8 cellular contexts compared by ENCODE assay signal in genomic region chr6:142927274-142927586, GRCh38. TPM values are rescaled to one million over a fixed set of nuclear protein-coding genes. Genes with fewer than 3 reads are reported as not detected.
A peak's percentile ranks its signal among the peaks of the same experiment; 100 is the strongest.
DNase-seq lines count a peak whose midpoint lies in the region; ATAC-seq, FAIRE-seq and TF ChIP-seq lines count a peak whose summit lies in the region.

No MANE protein-coding gene starts in this region.

- no peaks in the 10 kb centered on the region for H3K36me3 ChIP-seq in CD8-positive, alpha-beta memory T cell (ENCODE audit: insufficient read depth, low read length)
- H3K36me3 ChIP-seq in PC-9 (ENCODE audit: low read depth) (no peaks in the 10 kb centered on the region), endothelial cell of umbilical vein (ENCODE audit: control insufficient read depth in 2 of 2, extremely low read depth in 1 of 2, insufficient read depth in 2 of 2, low read length in 2 of 2) (no peaks in the 10 kb centered on the region), neuron (ENCODE audit: insufficient read depth, low read length) (no peaks in the 10 kb centered on the region)

- H3K27me3 Mint-ChIP-seq in CD8-positive, alpha-beta memory T cell = no peaks in the 10 kb centered on the region

- peaks cover 20% of the 10 kb centered on the region for H3K79me2 ChIP-seq in PC-9 (ENCODE audit: low read depth)
- H3K79me2 ChIP-seq in endothelial cell of umbilical vein (ENCODE audit: control insufficient read depth, insufficient read depth, low read length) = no peaks in the 10 kb centered on the region

- CTCF ChIA-PET in CD8-positive, alpha-beta memory T cell (lab: Charles Lee) = interaction anchor here (1.1 to 3.8 kb wide), 9 partner anchors 8 to 235 kb away, joined by 3 to 26 read pairs (median 7); no protein-coding TSS in a partner anchor
- CTCF ChIA-PET in PC-9 (lab: Charles Lee) (no interaction called here), endothelial cell of umbilical vein (lab: Charles Lee) (interaction anchor here (1.2 to 2.8 kb wide), 4 partner anchors 16 to 499 kb away, joined by 3 to 13 read pairs (median 6); no protein-coding TSS in a partner anchor)

- TF ChIP-seq CTCF in PC-9 (conservative IDR thresholded peaks at IDR 0.05) (no peak), endothelial cell of umbilical vein (IDR thresholded peaks at IDR 0.05; ENCODE audit: extremely low read depth in 1 of 2, insufficient read depth in 1 of 2, low read depth in 1 of 2, low read length in 2 of 2) (no peak)

- peak overlapping the region; percentile 89 to 98 (median 94) for H3K4me3 Mint-ChIP-seq in CD8-positive, alpha-beta memory T cell

- TSS peak; percentile 52 for BruUV-seq in PC-9 (replicated peaks; lab: Mats Ljungman, UMichigan)
- TSS peak; percentile 60 for BruUV-seq in endothelial cell of umbilical vein (replicated peaks; lab: Mats Ljungman, UMichigan)

- H3K27ac Mint-ChIP-seq in CD8-positive, alpha-beta memory T cell = peak overlapping the region; percentile 93 to 100 (median 98)

- intact Hi-C loops in PC-9 (cut with micrococcal nuclease; ENCODE audit: unreplicated experiment) (no loop called here), endothelial cell of umbilical vein (cut with micrococcal nuclease) (loop anchor here (1.0 kb wide), 1 partner anchor 19 kb away; no protein-coding TSS in a partner anchor)

- H3K4me1 Mint-ChIP-seq in CD8-positive, alpha-beta memory T cell = peaks cover 58 to 76% (median 71%) of the 10 kb centered on the region in 3 donors

- no peak overlapping the region for H2AFZ ChIP-seq in PC-9
- peak overlapping the region; percentile 35 for H2AFZ ChIP-seq in endothelial cell of umbilical vein (ENCODE audit: low read depth, low read length)
- H2AFZ ChIP-seq in neuron (ENCODE audit: low read depth, low read length) = peak overlapping the region; percentile 82

- no peaks in the 10 kb centered on the region for H3K9me3 Mint-ChIP-seq in CD8-positive, alpha-beta memory T cell

- FAIRE-seq in endothelial cell of umbilical vein (lab: Jason Lieb, UNC) (no peak), GM12891 (lab: Jason Lieb, UNC) (no peak)

- no peaks in the 10 kb centered on the region for H3K27me3 ChIP-seq in CD8-positive, alpha-beta memory T cell (ENCODE audit: insufficient read depth, low read length, poor library complexity, severe bottlenecking)
- no peaks in the 10 kb centered on the region for H3K27me3 ChIP-seq in PC-9 (ENCODE audit: insufficient read depth, low read depth)
- no peaks in the 10 kb centered on the region for H3K27me3 ChIP-seq in endothelial cell of umbilical vein (ENCODE audit: control insufficient read depth in 2 of 2, insufficient read depth in 2 of 2, low read length in 2 of 2)
- H3K27me3 ChIP-seq in neuron (ENCODE audit: insufficient read depth, low read length) = no peaks in the 10 kb centered on the region

- H3K27ac ChIP-seq in CD8-positive, alpha-beta memory T cell (ENCODE audit: low read depth, low read length) = peak overlapping the region; percentile 97
- H3K27ac ChIP-seq in PC-9 (no peak overlapping the region), endothelial cell of umbilical vein (ENCODE audit: insufficient read depth, low read depth, low read length) (peak overlapping the region; percentile 79)

- peaks cover 58% of the 10 kb centered on the region for H3K4me1 ChIP-seq in CD8-positive, alpha-beta memory T cell (ENCODE audit: insufficient read depth, low read length)
- H3K4me1 ChIP-seq in PC-9 (replicated peaks; ENCODE audit: insufficient read depth) (peaks cover 10% of the 10 kb centered on the region; the same call in 1 of the 2 replicates), endothelial cell of umbilical vein (ENCODE audit: control insufficient read depth, extremely low read depth, insufficient read depth, low read length) (peaks cover 16% of the 10 kb centered on the region), neuron (ENCODE audit: insufficient read depth, low read length) (peaks cover 9% of the 10 kb centered on the region)

- no peak for TF ChIP-seq POLR2A in endothelial cell of umbilical vein (IDR thresholded peaks at IDR 0.05; ENCODE audit: low read depth, low read length)
- TF ChIP-seq POLR2A in GM12891 (IDR thresholded peaks at IDR 0.05; ENCODE audit: low read depth, low read length) = no peak

- peak overlapping the region; percentile 92 for H3K4me3 ChIP-seq in CD8-positive, alpha-beta memory T cell (ENCODE audit: low read length)
- H3K4me3 ChIP-seq in PC-9 (peak overlapping the region; percentile 49; the same call in 1 of the 2 replicates), endothelial cell of umbilical vein (replicated peaks in 1 of 3; ENCODE audit: insufficient read depth in 1 of 3, low read depth in 1 of 3, low read length in 3 of 3) (peak overlapping the region; percentile 47 to 76 (median 60)), neuron (ENCODE audit: low read length) (peak overlapping the region; percentile 51)

- dilution Hi-C loops in endothelial cell of umbilical vein (cut with MboI; ENCODE audit: extremely low pct_ligation_motif_present, low sequenced_read_pairs) = no loop called here

- no peaks in the 10 kb centered on the region for H4K20me1 ChIP-seq in PC-9 (ENCODE audit: insufficient read depth)
- no peaks in the 10 kb centered on the region for H4K20me1 ChIP-seq in endothelial cell of umbilical vein (replicated peaks; ENCODE audit: control insufficient read depth, extremely low read depth, insufficient read depth, low read length)

- H3K36me3 Mint-ChIP-seq in CD8-positive, alpha-beta memory T cell = peaks cover 0 to 32% (median 0%) of the 10 kb centered on the region in 3 donors

- no peaks in the 10 kb centered on the region for H3K9me2 ChIP-seq in PC-9 (ENCODE audit: insufficient read depth)

- no peaks in the 10 kb centered on the region for H3F3A ChIP-seq in PC-9 (ENCODE audit: insufficient read depth, low read depth)

- H3K9me3 ChIP-seq in CD8-positive, alpha-beta memory T cell (ENCODE audit: low read length) = no peaks in the 10 kb centered on the region
- H3K9me3 ChIP-seq in PC-9 (ENCODE audit: insufficient read depth, low read depth) (no peaks in the 10 kb centered on the region), endothelial cell of umbilical vein (replicated peaks; ENCODE audit: control insufficient read depth, insufficient read depth, low read length) (no peaks in the 10 kb centered on the region), neuron (ENCODE audit: low read length) (no peaks in the 10 kb centered on the region)

- peak in 1 of 5 donors; percentile 30 for DNase-seq in CD8-positive, alpha-beta memory T cell
- DNase-seq in PC-9 (no peak), endothelial cell of umbilical vein (ENCODE audit: low read depth, low spot score) (peak; percentile 69), NCI-H2171 treated with DMSO at 0.1 percent for 48 hours (lab: John Stamatoyannopoulos, UW) (no peak), GM12891 (ENCODE audit: insufficient read length, low spot score) (no peak), SIG-M5 treated with dmso at 0.1 percent for 504 hours (lab: John Stamatoyannopoulos, UW; ENCODE audit: unreplicated experiment) (no peak)

- H3K4me2 ChIP-seq in PC-9 (peak overlapping the region; percentile 64), endothelial cell of umbilical vein (ENCODE audit: insufficient read depth, low read length) (peak overlapping the region; percentile 91)

- no peak for ATAC-seq in GM18519 (IDR thresholded peaks at IDR 0.05; ENCODE audit: low FRiP score, unreplicated experiment)

- H3K9me1 ChIP-seq in endothelial cell of umbilical vein (replicated peaks; ENCODE audit: control insufficient read depth, extremely low read depth, insufficient read depth, low read length) = no peaks in the 10 kb centered on the region

- H3K9ac ChIP-seq in endothelial cell of umbilical vein (replicated peaks; ENCODE audit: extremely low read depth, insufficient read depth, low read length) = peak overlapping the region; percentile 97

- POLR2A ChIA-PET in CD8-positive, alpha-beta memory T cell (lab: Charles Lee) = interaction anchor here (0.7 to 4.2 kb wide), 18 partner anchors 8 to 133 kb away, joined by 3 to 60 read pairs (median 6); partner anchors contain the start of gene HIVEP2
- POLR2A ChIA-PET in PC-9 (lab: Charles Lee; ENCODE audit: unreplicated experiment) (no interaction called here), endothelial cell of umbilical vein (lab: Charles Lee) (interaction anchor here (0.9 kb wide), 1 partner anchor 60 kb away, joined by 4 read pairs; no protein-coding TSS in a partner anchor)

TF ChIP-seq in endothelial cell of umbilical vein, 7 proteins besides CTCF, POLR2A, EP300 and RAD21 (continues in another document):
- TF ChIP-seq FOS (IDR thresholded peaks at IDR 0.05; ENCODE audit: borderline replicate concordance, insufficient read depth, low read length) = no peak
- no peak for TF ChIP-seq POLR2AphosphoS5 (IDR thresholded peaks at IDR 0.05; ENCODE audit: insufficient read depth, low read depth, low read length)
- TF ChIP-seq GATA2 (IDR thresholded peaks at IDR 0.05; ENCODE audit: insufficient read depth, insufficient read length, low read depth, low read length) = no peak
- TF ChIP-seq MAX (IDR thresholded peaks at IDR 0.05; ENCODE audit: insufficient read depth, insufficient read length) = no peak

TF ChIP-seq in GM12891, 5 proteins besides CTCF, POLR2A, EP300 and RAD21:
- TF ChIP-seq POLR2AphosphoS5 (IDR thresholded peaks at IDR 0.05; ENCODE audit: low read depth, low read length) (no peak), PAX5 (IDR thresholded peaks at IDR 0.05; ENCODE audit: insufficient read depth, low read length, severe bottlenecking) (no peak), TAF1 (IDR thresholded peaks at IDR 0.05; ENCODE audit: low read depth, low read length) (no peak), POU2F2 (IDR thresholded peaks at IDR 0.05; ENCODE audit: low read depth, low read length) (no peak), SPI1 (IDR thresholded peaks at IDR 0.05; ENCODE audit: low read depth, low read length) (no peak)

RNA-seq across cellular contexts. Expression of gene HIVEP2, which starts 17.7 kb away (rescaled TPM):
- total RNA-seq in CD8-positive, alpha-beta memory T cell = 10 to 100 TPM; 37.1 to 37.2 TPM
- 15.4 TPM for polyA plus RNA-seq in CD8-positive, alpha-beta memory T cell
- 10.3 and 12.4 TPM in 2 replicates for total RNA-seq in PC-9 (2021)
- total RNA-seq in endothelial cell of umbilical vein = 4.7 and 5.2 TPM in 2 replicates
- 0.86 and 1.3 TPM in 2 replicates for polyA plus RNA-seq in endothelial cell of umbilical vein
- 1.3 TPM in 2 replicates for polyA plus RNA-seq in endothelial cell of umbilical vein (2011; cell fraction: cytosol; rRNA removed)
- 2.4 and 2.9 TPM in 2 replicates for polyA plus RNA-seq in endothelial cell of umbilical vein (2011; cell fraction: nucleus; rRNA removed)
- 2.7 and 3.0 TPM in 2 replicates for polyA plus RNA-seq in endothelial cell of umbilical vein (2012)
- polyA minus RNA-seq in endothelial cell of umbilical vein = 4.3 and 4.9 TPM in 2 replicates
- polyA minus RNA-seq in endothelial cell of umbilical vein (2011; cell fraction: cytosol; rRNA and poly(A)+ RNA removed) = 2.6 TPM
- 5.4 and 5.8 TPM in 2 replicates for polyA minus RNA-seq in endothelial cell of umbilical vein (2011; cell fraction: nucleus; rRNA and poly(A)+ RNA removed)
- polyA plus RNA-seq in GM12891 (2012; ENCODE audit: low read depth, missing spikeins) = 3.5 TPM
